In genomic region chr9:84808416-84808815, GRCh38 we compare ENCODE assay signal across 12 cellular contexts.
A peak's percentile ranks its signal among the peaks of the same experiment; 100 is the strongest.
DNase-seq lines count a peak whose midpoint lies in the region; ATAC-seq and TF ChIP-seq lines count a peak whose summit lies in the region.
"Had no signal": no experiment of that assay in that cellular context is flagged by ENCODE, and none has a peak within 500 bp of the region (broad histone marks: within the 10 kb centered on the region; RNA-seq: fewer than 3 reads in every experiment).

No MANE protein-coding gene starts in this region.

- CTCF ChIA-PET in PC-9 (lab: Charles Lee), result no interaction called here

- POLR2A ChIA-PET in PC-9 (lab: Charles Lee; ENCODE audit: unreplicated experiment), result no interaction called here

- TF ChIP-seq CTCF in HFFc6 (IDR thresholded peaks at IDR 0.05), result no peak
- no peak for TF ChIP-seq CTCF in brain (conservative IDR thresholded peaks at IDR 0.05)
- no peak for TF ChIP-seq CTCF in PC-9 (conservative IDR thresholded peaks at IDR 0.05)

- DNase-seq in HFFc6, result peak; percentile 50
- peak; percentile 56 for DNase-seq in foreskin melanocyte
- no peak for DNase-seq in PC-9
- DNase-seq in activated CD4-positive, alpha-beta T cell treated with anti-CD3 and anti-CD28 coated beads, Interleukin-2, amount 50 U/mL, for 4 hours, result no peak
- no peak for DNase-seq in NCI-H2107 treated with DMSO at 0.1 percent for 48 hours (lab: John Stamatoyannopoulos, UW; ENCODE audit: unreplicated experiment)
- DNase-seq: GOT3, H9 had no signal

- H3K27ac Mint-ChIP-seq in HFFc6 (no peak overlapping the region), brain (peak overlapping the region in 3 of 5 experiments; percentile 31 to 67 (median 63))
- H3K27ac Mint-ChIP-seq: H9 had no signal

- no peaks in the 10 kb centered on the region for H4K20me1 ChIP-seq in PC-9 (ENCODE audit: insufficient read depth)
- H4K20me1 ChIP-seq: BLaER1 had no signal

- intact Hi-C loops in PC-9 (cut with micrococcal nuclease; ENCODE audit: unreplicated experiment), result no loop called here

- no peak overlapping the region for H3K27ac ChIP-seq in PC-9
- H3K27ac ChIP-seq: A549, BLaER1 had no signal

- no peaks in the 10 kb centered on the region for H3K9me2 ChIP-seq in PC-9 (ENCODE audit: insufficient read depth)

- ATAC-seq in HG03097 (IDR thresholded peaks at IDR 0.05; ENCODE audit: low FRiP score, unreplicated experiment), result no peak
- ATAC-seq: A549, HepG2 had no signal

- peaks cover 18% of the 10 kb centered on the region; the same call in 1 of the 2 replicates for H3K4me1 Mint-ChIP-seq in HFFc6 (ENCODE audit: low read depth)
- H3K4me1 Mint-ChIP-seq in brain, result peaks cover 86% of the 10 kb centered on the region

- H3K36me3 ChIP-seq in PC-9 (ENCODE audit: low read depth), result no peaks in the 10 kb centered on the region
- H3K36me3 ChIP-seq: BLaER1 had no signal

- no peaks in the 10 kb centered on the region for H3F3A ChIP-seq in PC-9 (ENCODE audit: insufficient read depth, low read depth)

- no peaks in the 10 kb centered on the region for H3K4me1 ChIP-seq in PC-9 (replicated peaks; ENCODE audit: insufficient read depth)
- H3K4me1 ChIP-seq: A549 had no signal

- H3K36me3 Mint-ChIP-seq in HFFc6 (ENCODE audit: low read depth), result no peaks in the 10 kb centered on the region
- peaks cover 14% of the 10 kb centered on the region for H3K36me3 Mint-ChIP-seq in brain

- H3K4me2 ChIP-seq in PC-9, result no peak overlapping the region
- H3K4me2 ChIP-seq: A549, BLaER1 had no signal

- H3K9me3 Mint-ChIP-seq in HFFc6 (peaks cover 4% of the 10 kb centered on the region; the same call in 1 of the 2 replicates), brain (peaks cover 0 to 5% (median 0%) of the 10 kb centered on the region in 5 experiments)
- H3K9me3 Mint-ChIP-seq: H9 had no signal

- no peak overlapping the region for H2AFZ ChIP-seq in PC-9

- no peaks in the 10 kb centered on the region for H3K79me2 ChIP-seq in PC-9 (ENCODE audit: low read depth)

- H3K4me3 ChIP-seq in PC-9, result no peak overlapping the region
- H3K4me3 ChIP-seq: A549, BLaER1 had no signal

- BruUV-seq in PC-9 (replicated peaks; lab: Mats Ljungman, UMichigan), result no TSS peak

- H3K4me3 Mint-ChIP-seq in HFFc6, result no peak overlapping the region
- no peak overlapping the region for H3K4me3 Mint-ChIP-seq in brain
- H3K4me3 Mint-ChIP-seq: H9 had no signal

- H3K27me3 ChIP-seq in PC-9 (ENCODE audit: insufficient read depth, low read depth), result peaks cover 13% of the 10 kb centered on the region
- H3K27me3 ChIP-seq: BLaER1 had no signal

- H3K27me3 Mint-ChIP-seq in HFFc6 (ENCODE audit: insufficient read depth) (no peaks in the 10 kb centered on the region; the same call in 1 of the 2 replicates), brain (peaks cover 3% of the 10 kb centered on the region)

- no peaks in the 10 kb centered on the region for H3K9me3 ChIP-seq in PC-9 (ENCODE audit: insufficient read depth, low read depth)
- H3K9me3 ChIP-seq: A549, BLaER1 had no signal

Comparison
In these comparisons a context has a peak if more than half of its experiments do, and no peak if none do; other contexts are left out.
1. DNase-seq: peak in HFFc6 (single experiment) and foreskin melanocyte (single experiment); none in PC-9 (0 of 2), activated CD4-positive, alpha-beta T cell treated with anti-CD3 and anti-CD28 coated beads, Interleukin-2, amount 50 U/mL, for 4 hours (0 of 2) and NCI-H2107 treated with DMSO at 0.1 percent for 48 hours (single experiment).